9 cellular contexts compared by ENCODE assay signal in genomic region chr17:17570207-17570797, GRCh38. TPM values are rescaled to one million over a fixed set of nuclear protein-coding genes. Genes with fewer than 3 reads are reported as not detected.
DNase-seq lines count a peak whose midpoint lies in the region; ATAC-seq, FAIRE-seq and TF ChIP-seq lines count a peak whose summit lies in the region.
"Had no signal": no experiment of that assay in that cellular context is flagged by ENCODE, and none has a peak within 500 bp of the region (broad histone marks: within the 10 kb centered on the region; RNA-seq: fewer than 3 reads in every experiment).

No MANE protein-coding gene starts in this region.

- H3K9me2 ChIP-seq in hepatocyte (replicated peaks; ENCODE audit: insufficient read depth): no peaks in the 10 kb centered on the region

- H3K4me2 ChIP-seq in hepatocyte: peak overlapping the region; percentile 2

- peaks cover 0 to 23% (median 5%) of the 10 kb centered on the region in 4 donors for H3K4me1 Mint-ChIP-seq in naive thymus-derived CD8-positive, alpha-beta T cell

- H3K27ac Mint-ChIP-seq in naive thymus-derived CD8-positive, alpha-beta T cell: peak overlapping the region in 2 of 10 donors; percentile 35 to 57
- H3K27ac Mint-ChIP-seq: activated T-cell treated with anti-CD3 and anti-CD28 coated beads, Interleukin-2, amount 50 U/mL, for 72 hours had no signal

- CTCF ChIA-PET in AG04450 (lab: Charles Lee): interaction anchor here (0.6 to 2.6 kb wide), 4 partner anchors 69 to 503 kb away, joined by 3 to 19 read pairs (median 6); no protein-coding TSS in a partner anchor

- no peaks in the 10 kb centered on the region for H3K27me3 Mint-ChIP-seq in naive thymus-derived CD8-positive, alpha-beta T cell

- H3K27ac ChIP-seq in AG04450 (ENCODE audit: low read depth, low read length): no peak overlapping the region
- H3K27ac ChIP-seq in hepatocyte: peak overlapping the region; percentile 71
- no peak overlapping the region for H3K27ac ChIP-seq in uterus

- peak; percentile 49 for TF ChIP-seq CTCF in AG04450 (IDR thresholded peaks at IDR 0.05; ENCODE audit: low read depth, low read length)
- TF ChIP-seq CTCF in hepatocyte (IDR thresholded peaks at IDR 0.05; ENCODE audit: poor library complexity): peak; percentile 47
- TF ChIP-seq CTCF in uterus (IDR thresholded peaks at IDR 0.05): peak; percentile 20 to 46 (median 36)

- no peak overlapping the region for H3K4me3 Mint-ChIP-seq in naive thymus-derived CD8-positive, alpha-beta T cell
- H3K4me3 Mint-ChIP-seq: activated T-cell treated with anti-CD3 and anti-CD28 coated beads, Interleukin-2, amount 50 U/mL, for 72 hours had no signal

- H3K9me3 ChIP-seq in AG04450 (ENCODE audit: control insufficient read depth, insufficient read depth, low read length) (no peaks in the 10 kb centered on the region), hepatocyte (ENCODE audit: low read depth) (no peaks in the 10 kb centered on the region), uterus (no peaks in the 10 kb centered on the region)

- DNase-seq in AG04450 (ENCODE audit: low read depth, low spot score) (no peak), HT1080 (ENCODE audit: low read depth) (peak; percentile 18), UCSD-AML1 (lab: John Stamatoyannopoulos, UW; ENCODE audit: unreplicated experiment) (peak; percentile 49), hepatocyte (ENCODE audit: low spot score) (peak; percentile 70), uterus (peak in 1 of 2 donors; percentile 42), GM12891 (ENCODE audit: insufficient read length, low spot score) (no peak)
- no peak for DNase-seq in naive thymus-derived CD8-positive, alpha-beta T cell

- TF ChIP-seq POLR2A in uterus (IDR thresholded peaks at IDR 0.05) (no peak), GM12891 (IDR thresholded peaks at IDR 0.05; ENCODE audit: low read depth, low read length) (no peak)

- no peaks in the 10 kb centered on the region for H4K20me1 ChIP-seq in hepatocyte (ENCODE audit: insufficient read depth, poor library complexity, severe bottlenecking)

- H2AFZ ChIP-seq in hepatocyte: no peak overlapping the region

- H3K36me3 Mint-ChIP-seq in naive thymus-derived CD8-positive, alpha-beta T cell: peaks cover 0 to 13% (median 5%) of the 10 kb centered on the region in 3 donors

- H3K4me1 ChIP-seq in hepatocyte (ENCODE audit: insufficient read depth): peaks cover 34% of the 10 kb centered on the region
- H3K4me1 ChIP-seq in uterus: peaks cover 0 to under 1% of the 10 kb centered on the region in 2 donors

- POLR2A ChIA-PET in AG04450 (lab: Yijun Ruan, JAX): no interaction called here
- POLR2A ChIA-PET in naive thymus-derived CD8-positive, alpha-beta T cell (lab: Charles Lee): no interaction called here

- H3K36me3 ChIP-seq in hepatocyte (replicated peaks; ENCODE audit: insufficient read depth, low read depth) (no peaks in the 10 kb centered on the region), uterus (no peaks in the 10 kb centered on the region)

- intact Hi-C loops in uterus (cut with DNase I; ENCODE audit: low total_unique reads): no loop called here

- WGBS in hepatocyte (ENCODE audit: low lambda C conversion rate, missing lambda C conversion rate): 80% methylated on average over 7 of the region's 7 CpGs

- H3K79me2 ChIP-seq in hepatocyte: no peaks in the 10 kb centered on the region

- no peak for FAIRE-seq in GM12891 (lab: Jason Lieb, UNC)

- H3K9me3 Mint-ChIP-seq in naive thymus-derived CD8-positive, alpha-beta T cell: no peaks in the 10 kb centered on the region
- H3K9me3 Mint-ChIP-seq: activated T-cell treated with anti-CD3 and anti-CD28 coated beads, Interleukin-2, amount 50 U/mL, for 72 hours had no signal

- H3K27me3 ChIP-seq in AG04450 (ENCODE audit: control insufficient read depth, insufficient read depth, low read length) (no peaks in the 10 kb centered on the region), hepatocyte (no peaks in the 10 kb centered on the region), uterus (no peaks in the 10 kb centered on the region)

- no peak for ATAC-seq in naive thymus-derived CD8-positive, alpha-beta T cell
- no peak for ATAC-seq in HG03045 (IDR thresholded peaks at IDR 0.05; ENCODE audit: unreplicated experiment)
- ATAC-seq: activated T-cell treated with anti-CD3 and anti-CD28 coated beads, Interleukin-2, amount 50 U/mL, for 72 hours had no signal

- no peak overlapping the region for H3K4me3 ChIP-seq in AG04450 (ENCODE audit: low read depth, low read length)
- H3K4me3 ChIP-seq in hepatocyte: no peak overlapping the region
- H3K4me3 ChIP-seq in uterus: no peak overlapping the region

TF ChIP-seq in GM12891, 5 proteins besides CTCF, POLR2A, EP300 and RAD21:
- TF ChIP-seq PAX5 (IDR thresholded peaks at IDR 0.05; ENCODE audit: insufficient read depth, low read length, severe bottlenecking) (no peak), SPI1 (IDR thresholded peaks at IDR 0.05; ENCODE audit: low read depth, low read length) (no peak), POU2F2 (IDR thresholded peaks at IDR 0.05; ENCODE audit: low read depth, low read length) (no peak), POLR2AphosphoS5 (IDR thresholded peaks at IDR 0.05; ENCODE audit: low read depth, low read length) (no peak), TAF1 (IDR thresholded peaks at IDR 0.05; ENCODE audit: low read depth, low read length) (no peak)
TF ChIP-seq in GM12891: peak in this region for 0.

RNA-seq across cellular contexts. Expression of gene PEMT, which starts 21.2 kb away (rescaled TPM):
- polyA plus RNA-seq in AG04450 (2011; rRNA removed) (14.9 and 23.2 TPM in 2 replicates), hepatocyte (70.4 and 78.9 TPM in 2 replicates)
- polyA minus RNA-seq in AG04450 (2011; rRNA and poly(A)+ RNA removed): 11.7 and 15.3 TPM in 2 replicates
- 79.9 and 89.8 TPM in 2 replicates for total RNA-seq in HT1080 (2014; rRNA removed; shearing (Covaris generic))
- 57.7 and 64.2 TPM in 2 replicates for polyA plus RNA-seq in HT1080 (2015; cell fraction: cytosol; rRNA removed)
- polyA plus RNA-seq in HT1080 (2015; cell fraction: nucleus; rRNA removed): 20.3 and 27.2 TPM in 2 replicates
- total RNA-seq in hepatocyte (50.1 and 58.6 TPM in 2 replicates), uterus (10 to 100 TPM; 26.3 to 61.7 (median 32.2) TPM)
- total RNA-seq in naive thymus-derived CD8-positive, alpha-beta T cell: 10 to 100 TPM; 15.2 to 17.0 TPM
- polyA plus RNA-seq in naive thymus-derived CD8-positive, alpha-beta T cell: 10 to 100 TPM; 27.5 to 31.3 (median 28.1) TPM
- polyA plus RNA-seq in GM12891 (2012; ENCODE audit: low read depth, missing spikeins): 12.4 TPM

Comparison
In these comparisons a context has a peak if more than half of its experiments do, and no peak if none do; other contexts are left out.
1. DNase-seq: peak in HT1080 (single experiment), UCSD-AML1 (single experiment) and hepatocyte (single experiment); none in AG04450 (single experiment), naive thymus-derived CD8-positive, alpha-beta T cell (0 of 10) and GM12891 (single experiment).
2. Peak in every context shown above with its lines, with median percentiles within 50 percentile points of each other: CTCF ChIP-seq.